In the genomic region with DNA sequence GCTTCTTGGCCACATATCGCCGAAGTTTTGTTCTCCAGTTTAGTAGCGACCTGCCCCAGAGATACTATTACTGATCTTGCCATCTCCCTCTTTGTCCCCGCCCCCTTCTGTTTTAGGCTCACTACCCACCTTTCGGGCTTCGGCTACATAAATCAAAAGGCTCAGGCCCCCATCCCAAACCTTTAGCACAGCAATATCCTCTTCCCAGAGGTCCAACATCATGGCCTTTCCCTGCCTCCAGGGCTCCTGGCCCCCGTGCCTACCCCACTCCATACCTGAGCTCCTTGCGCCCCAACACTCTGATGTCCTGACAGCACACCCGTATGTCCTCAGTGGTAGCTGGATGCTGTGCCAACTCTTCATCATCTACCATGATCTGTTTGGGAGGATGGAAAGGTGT, we compare ENCODE assay signal across 19 cellular contexts. TPM values are rescaled to one million over a fixed set of nuclear protein-coding genes. Genes with fewer than 3 reads are reported as not detected.
DNase-seq lines count a peak whose midpoint lies in the region; ATAC-seq, FAIRE-seq and TF ChIP-seq lines count a peak whose summit lies in the region.
"Had no signal": no experiment of that assay in that cellular context is flagged by ENCODE, and none has a peak within 500 bp of the region (broad histone marks: within the 10 kb centered on the region; RNA-seq: fewer than 3 reads in every experiment).

No MANE protein-coding gene starts in this region.

- peak overlapping the region; percentile 22 for H3K27ac Mint-ChIP-seq in CD8-positive, alpha-beta T cell
- peak overlapping the region in 1 of 3 donors; percentile 12 for H3K27ac Mint-ChIP-seq in IgD-negative memory B cell
- peak overlapping the region in 2 of 3 experiments; percentile 22 to 54 for H3K27ac Mint-ChIP-seq in nephron

- H3K4me1 ChIP-seq in CD8-positive, alpha-beta T cell (ENCODE audit: insufficient read depth, low read length) = peaks cover 28% of the 10 kb centered on the region
- H3K4me1 ChIP-seq in GM12878 (ENCODE audit: control insufficient read depth, insufficient read depth, low read length) = peaks cover 12% of the 10 kb centered on the region
- H3K4me1 ChIP-seq: BE2C had no signal

- peaks cover 92% of the 10 kb centered on the region for H3K36me3 Mint-ChIP-seq in CD8-positive, alpha-beta T cell
- H3K36me3 Mint-ChIP-seq in IgD-negative memory B cell = peaks cover 1% of the 10 kb centered on the region
- peaks cover 82% of the 10 kb centered on the region for H3K36me3 Mint-ChIP-seq in nephron (ENCODE audit: low read depth)

- H3K27ac ChIP-seq in CD8-positive, alpha-beta T cell (ENCODE audit: low read depth, low read length) = no peak overlapping the region
- no peak overlapping the region for H3K27ac ChIP-seq in GM12878 (ENCODE audit: control insufficient read depth, insufficient read depth)
- H3K27ac ChIP-seq in dorsolateral prefrontal cortex = peak overlapping the region in 2 of 59 donors; percentile 9 to 25
- H3K27ac ChIP-seq: parathyroid adenoma, thyroid gland, VCaP had no signal

- H3K9me3 Mint-ChIP-seq in CD8-positive, alpha-beta T cell = no peaks in the 10 kb centered on the region
- H3K9me3 Mint-ChIP-seq in IgD-negative memory B cell (no peaks in the 10 kb centered on the region), nephron (no peaks in the 10 kb centered on the region)

- H3K9me3 ChIP-seq in CD8-positive, alpha-beta T cell (ENCODE audit: low read length) = no peaks in the 10 kb centered on the region
- H3K9me3 ChIP-seq in GM12878 (replicated peaks; ENCODE audit: control insufficient read depth, insufficient read depth, low read length) = no peaks in the 10 kb centered on the region
- H3K9me3 ChIP-seq: BE2C, thyroid gland had no signal

- 95% methylated on average over 9 of the region's 9 CpGs for WGBS in GM12878 (ENCODE audit: insufficient coverage, insufficient replicate concordance, low lambda C conversion rate, missing lambda C conversion rate)

- no peak overlapping the region for H2AFZ ChIP-seq in GM12878 (ENCODE audit: control insufficient read depth, low read depth, low read length)
- H2AFZ ChIP-seq: parathyroid adenoma had no signal

- FAIRE-seq in GM12878 (lab: Jason Lieb, UNC) = no peak
- FAIRE-seq: H1 had no signal

- CTCF ChIA-PET in CD8-positive, alpha-beta T cell (lab: Charles Lee) = interaction anchor here (0.9 to 1.3 kb wide), 7 partner anchors 10 to 127 kb away, joined by 3 to 6 read pairs (median 4); no protein-coding TSS in a partner anchor
- CTCF ChIA-PET in GM12878 (lab: Yijun Ruan, JAX) = interaction anchor here (1.6 kb wide), 1 partner anchor 11 kb away, joined by 8 read pairs; no protein-coding TSS in a partner anchor

- RAD21 ChIA-PET in GM12878 (lab: Charles Lee; ENCODE audit: unreplicated experiment) = no interaction called here

- peaks cover 40% of the 10 kb centered on the region for H3K79me2 ChIP-seq in GM12878 (ENCODE audit: control insufficient read depth, insufficient read depth, low read length)

- intact Hi-C loops in CD8-positive, alpha-beta T cell (cut with DNase I, micrococcal nuclease) = no loop called here
- intact Hi-C loops in GM12878 (cut with micrococcal nuclease; ENCODE audit: unreplicated experiment) (no loop called here), posterior vena cava (cut with DNase I) (no loop called here), dorsolateral prefrontal cortex (cut with DNase I) (loop anchor here (10.0 kb wide), 2 partner anchors 280 to 680 kb away; a partner anchor contains a TSS)

- no peak overlapping the region for H3K9ac ChIP-seq in GM12878 (ENCODE audit: control insufficient read depth, insufficient read depth, low read length)
- H3K9ac ChIP-seq: parathyroid adenoma had no signal

- SMC1A ChIA-PET in GM12878 (lab: Charles Lee; ENCODE audit: uncharacterized antibody, unreplicated experiment) = interaction anchor here (1.0 kb wide), 1 partner anchor 14 kb away, joined by 3 read pairs; no protein-coding TSS in a partner anchor

- no peak overlapping the region for H3K4me3 ChIP-seq in CD8-positive, alpha-beta T cell (ENCODE audit: low read depth, low read length)
- no peak overlapping the region for H3K4me3 ChIP-seq in GM12878
- H3K4me3 ChIP-seq in dorsolateral prefrontal cortex = no peak overlapping the region
- H3K4me3 ChIP-seq: thyroid gland had no signal

- POLR2A ChIA-PET in CD8-positive, alpha-beta T cell (lab: Charles Lee) = interaction anchor here (0.8 to 1.1 kb wide), 3 partner anchors 50 to 131 kb away, joined by 3 to 5 read pairs (median 3); a partner anchor contains a TSS
- POLR2A ChIA-PET in GM12878 (lab: Charles Lee) = interaction anchor here (0.8 to 1.5 kb wide), 2 partner anchors 15 kb away, joined by 3 to 7 read pairs; no protein-coding TSS in a partner anchor

- TF ChIP-seq EP300 in GM12878 (IDR thresholded peaks at IDR 0.05; ENCODE audit: borderline replicate concordance in 1 of 2, control insufficient read depth in 1 of 2, low read depth in 2 of 2, low read length in 2 of 2) = no peak

- in situ Hi-C loops in GM12878 (cut with MboI) = no loop called here

- ATAC-seq in CD8-positive, alpha-beta T cell = no peak
- ATAC-seq in GM12878 = no peak
- no peak for ATAC-seq in GM18520 (IDR thresholded peaks at IDR 0.05; ENCODE audit: unreplicated experiment)

- peak; percentile 39; the same call in 1 of the 2 replicates for TF ChIP-seq POLR2A in GM12878 (IDR thresholded peaks at IDR 0.05; ENCODE audit: low read depth, low read length)

- no peak for DNase-seq in CD8-positive, alpha-beta T cell
- DNase-seq in GM12878 (ENCODE audit: low read depth, low spot score) (no peak), posterior vena cava (ENCODE audit: low spot score) (no peak), dorsolateral prefrontal cortex (no peak)
- DNase-seq: activated CD8-positive, alpha-beta memory T cell treated with anti-CD3 and anti-CD28 coated beads, Interleukin-2, amount 50 U/mL, for 4 hours; amniotic stem cell; BE2C; kidney glomerular epithelial cell; NCI-H1930; stimulated activated CD4-positive, alpha-beta T cell treated with anti-CD3 and anti-CD28 coated beads, Interleukin-4, amount 100 ng/mL, for 1 hour; thyroid gland had no signal

- H3K4me3 Mint-ChIP-seq in CD8-positive, alpha-beta T cell = no peak overlapping the region
- H3K4me3 Mint-ChIP-seq in IgD-negative memory B cell (peak overlapping the region in 3 of 4 donors; percentile 71 to 95 (median 73)), nephron (peak overlapping the region; percentile 49 to 97 (median 94))

- peaks cover 63% of the 10 kb centered on the region for H3K4me1 Mint-ChIP-seq in CD8-positive, alpha-beta T cell (ENCODE audit: low read depth)
- H3K4me1 Mint-ChIP-seq in IgD-negative memory B cell = peaks cover 23 to 37% (median 29%) of the 10 kb centered on the region in 3 donors
- H3K4me1 Mint-ChIP-seq in nephron = peaks cover 32% of the 10 kb centered on the region

- TF ChIP-seq CTCF in CD8-positive, alpha-beta T cell (IDR thresholded peaks at IDR 0.05) = no peak
- TF ChIP-seq CTCF in GM12878 (IDR thresholded peaks at IDR 0.05 in 2 of 3, conservative IDR thresholded peaks at IDR 0.05 in 1 of 3; ENCODE audit: control insufficient read depth in 2 of 3, extremely low read depth in 1 of 3, insufficient read depth in 1 of 3, low read depth in 3 of 3, low read length in 3 of 3) (no peak), nephron (IDR thresholded peaks at IDR 0.05; ENCODE audit: unreplicated experiment in 3 of 3) (no peak), dorsolateral prefrontal cortex (IDR thresholded peaks at IDR 0.05 in 54 of 56, conservative IDR thresholded peaks at IDR 0.05 in 2 of 56; ENCODE audit: low read depth in 1 of 56, partially characterized antibody in 56 of 56) (no peak)

- no peaks in the 10 kb centered on the region; the same call in 1 of the 2 replicates for H4K20me1 ChIP-seq in GM12878 (ENCODE audit: control insufficient read depth, insufficient read depth)

- TF ChIP-seq RAD21 in GM12878 (IDR thresholded peaks at IDR 0.05; ENCODE audit: insufficient read depth, low read depth, low read length) = no peak

- H3K4me2 ChIP-seq in GM12878 (ENCODE audit: control insufficient read depth, insufficient read depth) = peak overlapping the region; percentile 13; the same call in 1 of the 2 replicates

- no peaks in the 10 kb centered on the region for H3K27me3 ChIP-seq in CD8-positive, alpha-beta T cell (ENCODE audit: insufficient read depth, low read length)
- H3K27me3 ChIP-seq in GM12878 (replicated peaks in 1 of 2; ENCODE audit: control insufficient read depth in 2 of 2, insufficient read depth in 2 of 2, low read length in 1 of 2) (no peaks in the 10 kb centered on the region), dorsolateral prefrontal cortex (no peaks in the 10 kb centered on the region)
- H3K27me3 ChIP-seq: BE2C, thyroid gland had no signal

- peaks cover 63% of the 10 kb centered on the region for H3K36me3 ChIP-seq in CD8-positive, alpha-beta T cell (ENCODE audit: insufficient read depth, low read length)
- peaks cover 16 to 31% of the 10 kb centered on the region in 2 experiments for H3K36me3 ChIP-seq in GM12878 (ENCODE audit: control insufficient read depth in 2 of 2, insufficient read depth in 2 of 2, low read length in 1 of 2)

- no peaks in the 10 kb centered on the region for H3K27me3 Mint-ChIP-seq in CD8-positive, alpha-beta T cell (ENCODE audit: low read depth)
- H3K27me3 Mint-ChIP-seq in IgD-negative memory B cell (no peaks in the 10 kb centered on the region), nephron (ENCODE audit: low read depth) (no peaks in the 10 kb centered on the region)

- no TSS peak for BruUV-seq in GM12878 (replicated peaks; lab: Mats Ljungman, UMichigan)

RNA-seq across cellular contexts. Expression of a gene that starts 2.9 kb away (rescaled TPM):
- total RNA-seq in CD8-positive, alpha-beta T cell = 10 to 100 TPM; 88.5 to 90.3 TPM
- 139 TPM for polyA plus RNA-seq in IgD-negative memory B cell
- total RNA-seq in GM12878 (2013; cell fraction: nucleolus; rRNA removed) = 22.1 and 23.5 TPM in 2 replicates
- total RNA-seq in GM12878 (2014; rRNA removed) = 37.1 and 55.0 TPM in 2 replicates
- total RNA-seq in GM12878 (2014; rRNA removed; fragmentation: Illumina TruSeq; extraction: Trizol) = 89.0 and 89.2 TPM in 2 replicates
- 124 TPM in 2 replicates for total RNA-seq in GM12878 (2021)
- polyA plus RNA-seq in GM12878 (2011; ENCODE audit: low read depth) = 126 TPM
- polyA plus RNA-seq in GM12878 (2011; rRNA removed) = 119 and 156 TPM in 2 replicates
- 138 and 186 TPM in 2 replicates for polyA plus RNA-seq in GM12878 (2011; cell fraction: cytosol; rRNA removed)
- polyA plus RNA-seq in GM12878 (2011; cell fraction: nucleus; rRNA removed) = 164 and 221 TPM in 2 replicates
- polyA plus RNA-seq in GM12878 (2012) = 91.7 and 106 TPM in 2 replicates
- 139 TPM in 2 replicates for polyA plus RNA-seq in GM12878 (2014; fragmentation: Illumina TruSeq; extraction: Trizol)
- 100 to 1,000 TPM; 115 to 266 TPM for polyA plus RNA-seq in GM12878 (2014; fragmentation: Nextera tagmentation; extraction: Ambion mirVana)
- polyA plus RNA-seq in GM12878 (2014; rRNA removed) = 164 and 173 TPM in 2 replicates
- 100 to 1,000 TPM; 212 to 214 TPM for polyA plus RNA-seq in GM12878 (2016; fragmentation: Nextera tagmentation; extraction: Ambion mirVana)
- polyA minus RNA-seq in GM12878 (2011; rRNA and poly(A)+ RNA removed) = 163 and 225 TPM in 2 replicates
- 43.6 and 75.5 TPM in 2 replicates for polyA minus RNA-seq in GM12878 (2011; cell fraction: cytosol; rRNA and poly(A)+ RNA removed)
- polyA minus RNA-seq in GM12878 (2011; cell fraction: nucleus; rRNA and poly(A)+ RNA removed) = 51.3 and 89.6 TPM in 2 replicates
- total RNA-seq in posterior vena cava = 100 to 1,000 TPM in 1 of 2 donors, 10 to 100 TPM in 1; 94.8 to 104 TPM
- 100 to 1,000 TPM in 115 of 120 experiments, 10 to 100 TPM in 5; 89.5 to 186 (median 136) TPM for total RNA-seq in dorsolateral prefrontal cortex

RNA-seq across cellular contexts. Expression of a gene that starts 3.1 kb away (rescaled TPM):
- 10 to 100 TPM; 60.0 to 70.3 TPM for total RNA-seq in CD8-positive, alpha-beta T cell
- polyA plus RNA-seq in IgD-negative memory B cell (28.7 TPM), GM12878 (2011; rRNA removed) (35.9 and 38.4 TPM in 2 replicates), GM12878 (2014; fragmentation: Illumina TruSeq; extraction: Trizol) (50.5 and 54.9 TPM in 2 replicates), GM12878 (2014; fragmentation: Nextera tagmentation; extraction: Ambion mirVana) (10 to 100 TPM; 17.2 to 34.2 TPM), GM12878 (2014; rRNA removed) (42.6 TPM in 2 replicates), GM12878 (2016; fragmentation: Nextera tagmentation; extraction: Ambion mirVana) (10 to 100 TPM; 71.0 to 79.2 TPM)
- 40.8 and 50.2 TPM in 2 replicates for total RNA-seq in GM12878 (2013; cell fraction: nucleolus; rRNA removed)
- total RNA-seq in GM12878 (2014; rRNA removed) (48.9 and 57.5 TPM in 2 replicates), GM12878 (2014; rRNA removed; fragmentation: Illumina TruSeq; extraction: Trizol) (46.9 and 47.0 TPM in 2 replicates), GM12878 (2021) (46.7 and 54.0 TPM in 2 replicates), posterior vena cava (10 to 100 TPM; 25.2 to 26.0 TPM), dorsolateral prefrontal cortex (10 to 100 TPM; 13.7 to 39.6 (median 25.0) TPM)
- 24.1 TPM for polyA plus RNA-seq in GM12878 (2011; ENCODE audit: low read depth)
- 43.0 and 49.8 TPM in 2 replicates for polyA plus RNA-seq in GM12878 (2011; cell fraction: cytosol; rRNA removed)
- 54.7 and 75.9 TPM in 2 replicates for polyA plus RNA-seq in GM12878 (2011; cell fraction: nucleus; rRNA removed)
- 26.0 and 31.1 TPM in 2 replicates for polyA plus RNA-seq in GM12878 (2012)
- 50.1 and 55.0 TPM in 2 replicates for polyA minus RNA-seq in GM12878 (2011; rRNA and poly(A)+ RNA removed)
- 13.6 and 23.1 TPM in 2 replicates for polyA minus RNA-seq in GM12878 (2011; cell fraction: cytosol; rRNA and poly(A)+ RNA removed)
- polyA minus RNA-seq in GM12878 (2011; cell fraction: nucleus; rRNA and poly(A)+ RNA removed) = 40.4 and 65.5 TPM in 2 replicates

RNA-seq across cellular contexts. Expression of a gene that starts 18.1 kb away (rescaled TPM):
- 100 to 1,000 TPM; 121 TPM for total RNA-seq in CD8-positive, alpha-beta T cell
- polyA plus RNA-seq in IgD-negative memory B cell = 96.1 TPM
- 50.6 and 66.0 TPM in 2 replicates for total RNA-seq in GM12878 (2013; cell fraction: nucleolus; rRNA removed)
- 111 and 112 TPM in 2 replicates for total RNA-seq in GM12878 (2014; rRNA removed)
- 53.4 and 55.6 TPM in 2 replicates for total RNA-seq in GM12878 (2014; rRNA removed; fragmentation: Illumina TruSeq; extraction: Trizol)
- total RNA-seq in GM12878 (2021) = 95.3 and 97.9 TPM in 2 replicates
- polyA plus RNA-seq in GM12878 (2011; ENCODE audit: low read depth) = 34.4 TPM
- polyA plus RNA-seq in GM12878 (2011; rRNA removed) = 33.4 and 78.4 TPM in 2 replicates
- polyA plus RNA-seq in GM12878 (2011; cell fraction: cytosol; rRNA removed) = 64.8 and 68.5 TPM in 2 replicates
- 115 and 124 TPM in 2 replicates for polyA plus RNA-seq in GM12878 (2011; cell fraction: nucleus; rRNA removed)
- polyA plus RNA-seq in GM12878 (2012) = 58.5 and 59.6 TPM in 2 replicates
- 56.1 and 71.5 TPM in 2 replicates for polyA plus RNA-seq in GM12878 (2014; fragmentation: Illumina TruSeq; extraction: Trizol)
- 1 to 10 TPM; 2.4 to 5.6 TPM for polyA plus RNA-seq in GM12878 (2014; fragmentation: Nextera tagmentation; extraction: Ambion mirVana)
- polyA plus RNA-seq in GM12878 (2014; rRNA removed) = 72.7 and 80.6 TPM in 2 replicates
- polyA plus RNA-seq in GM12878 (2016; fragmentation: Nextera tagmentation; extraction: Ambion mirVana) = 10 to 100 TPM; 13.7 to 47.8 TPM
- 70.7 and 72.3 TPM in 2 replicates for polyA minus RNA-seq in GM12878 (2011; rRNA and poly(A)+ RNA removed)
- 20.0 and 38.9 TPM in 2 replicates for polyA minus RNA-seq in GM12878 (2011; cell fraction: cytosol; rRNA and poly(A)+ RNA removed)
- 44.1 and 77.4 TPM in 2 replicates for polyA minus RNA-seq in GM12878 (2011; cell fraction: nucleus; rRNA and poly(A)+ RNA removed)
- total RNA-seq in posterior vena cava = 10 to 100 TPM; 45.6 to 76.9 TPM
- 10 to 100 TPM; 20.4 to 70.8 (median 40.0) TPM for total RNA-seq in dorsolateral prefrontal cortex

RNA-seq across cellular contexts. Expression of a gene that starts 49.1 kb away (rescaled TPM):
- total RNA-seq in CD8-positive, alpha-beta T cell = not detected
- polyA plus RNA-seq in IgD-negative memory B cell = not detected
- total RNA-seq in GM12878 (2013; cell fraction: nucleolus; rRNA removed) = not detected in 2 replicates
- total RNA-seq in GM12878 (2014; rRNA removed) = not detected in 2 replicates
- total RNA-seq in GM12878 (2014; rRNA removed; fragmentation: Illumina TruSeq; extraction: Trizol) = not detected in 2 replicates
- total RNA-seq in GM12878 (2021) = not detected in 2 replicates
- polyA plus RNA-seq in GM12878 (2011; ENCODE audit: low read depth) = not detected
- not detected in 2 replicates for polyA plus RNA-seq in GM12878 (2011; rRNA removed)
- polyA plus RNA-seq in GM12878 (2011; cell fraction: cytosol; rRNA removed) = not detected in 2 replicates
- not detected in 2 replicates for polyA plus RNA-seq in GM12878 (2011; cell fraction: nucleus; rRNA removed)
- polyA plus RNA-seq in GM12878 (2012) = not detected in 2 replicates
- not detected in 2 replicates for polyA plus RNA-seq in GM12878 (2014; fragmentation: Illumina TruSeq; extraction: Trizol)
- polyA plus RNA-seq in GM12878 (2014; fragmentation: Nextera tagmentation; extraction: Ambion mirVana) = not detected
- polyA plus RNA-seq in GM12878 (2014; rRNA removed) = not detected in 2 replicates
- not detected for polyA plus RNA-seq in GM12878 (2016; fragmentation: Nextera tagmentation; extraction: Ambion mirVana)
- polyA minus RNA-seq in GM12878 (2011; rRNA and poly(A)+ RNA removed) = not detected in 2 replicates
- polyA minus RNA-seq in GM12878 (2011; cell fraction: cytosol; rRNA and poly(A)+ RNA removed) = not detected in 2 replicates
- polyA minus RNA-seq in GM12878 (2011; cell fraction: nucleus; rRNA and poly(A)+ RNA removed) = not detected in 2 replicates
- not detected for total RNA-seq in posterior vena cava
- total RNA-seq in dorsolateral prefrontal cortex = not detected
- total RNA-seq: NCI-H460, skeletal muscle tissue, thyroid gland had no signal
- polyA plus RNA-seq: H1 had no signal

RNA-seq across cellular contexts. Expression of a gene that starts 50.4 kb away (rescaled TPM):
- total RNA-seq in CD8-positive, alpha-beta T cell = 10 to 100 TPM; 71.5 to 74.1 TPM
- 16.2 TPM for polyA plus RNA-seq in IgD-negative memory B cell
- 272 and 296 TPM in 2 replicates for total RNA-seq in GM12878 (2013; cell fraction: nucleolus; rRNA removed)
- 55.4 and 67.6 TPM in 2 replicates for total RNA-seq in GM12878 (2014; rRNA removed)
- 75.3 and 78.3 TPM in 2 replicates for total RNA-seq in GM12878 (2014; rRNA removed; fragmentation: Illumina TruSeq; extraction: Trizol)
- total RNA-seq in GM12878 (2021) = 92.9 and 109 TPM in 2 replicates
- 59.2 TPM for polyA plus RNA-seq in GM12878 (2011; ENCODE audit: low read depth)
- 127 and 154 TPM in 2 replicates for polyA plus RNA-seq in GM12878 (2011; rRNA removed)
- 51.1 and 58.4 TPM in 2 replicates for polyA plus RNA-seq in GM12878 (2011; cell fraction: cytosol; rRNA removed)
- polyA plus RNA-seq in GM12878 (2011; cell fraction: nucleus; rRNA removed) = 302 and 333 TPM in 2 replicates
- 72.2 and 82.1 TPM in 2 replicates for polyA plus RNA-seq in GM12878 (2012)
- 147 and 173 TPM in 2 replicates for polyA plus RNA-seq in GM12878 (2014; fragmentation: Illumina TruSeq; extraction: Trizol)
- polyA plus RNA-seq in GM12878 (2014; fragmentation: Nextera tagmentation; extraction: Ambion mirVana) = 10 to 100 TPM; 14.6 to 33.7 TPM
- 104 and 122 TPM in 2 replicates for polyA plus RNA-seq in GM12878 (2014; rRNA removed)
- 10 to 100 TPM; 31.3 to 39.6 TPM for polyA plus RNA-seq in GM12878 (2016; fragmentation: Nextera tagmentation; extraction: Ambion mirVana)
- polyA minus RNA-seq in GM12878 (2011; rRNA and poly(A)+ RNA removed) = 65.5 and 88.9 TPM in 2 replicates
- 25.4 and 26.9 TPM in 2 replicates for polyA minus RNA-seq in GM12878 (2011; cell fraction: cytosol; rRNA and poly(A)+ RNA removed)
- 65.3 and 90.2 TPM in 2 replicates for polyA minus RNA-seq in GM12878 (2011; cell fraction: nucleus; rRNA and poly(A)+ RNA removed)
- total RNA-seq in posterior vena cava = 10 to 100 TPM; 80.9 to 89.7 TPM
- 100 to 1,000 TPM in 112 of 120 experiments, 10 to 100 TPM in 8; 85.7 to 168 (median 121) TPM for total RNA-seq in dorsolateral prefrontal cortex

Comparison
In these comparisons a context has a peak if more than half of its experiments do, and no peak if none do; other contexts are left out.
1. intact Hi-C loops: an anchor here in dorsolateral prefrontal cortex (10.0 kb wide); none called in CD8-positive, alpha-beta T cell, GM12878 and posterior vena cava.